ENCODE assay signal across 26 cellular contexts in the genomic region with DNA sequence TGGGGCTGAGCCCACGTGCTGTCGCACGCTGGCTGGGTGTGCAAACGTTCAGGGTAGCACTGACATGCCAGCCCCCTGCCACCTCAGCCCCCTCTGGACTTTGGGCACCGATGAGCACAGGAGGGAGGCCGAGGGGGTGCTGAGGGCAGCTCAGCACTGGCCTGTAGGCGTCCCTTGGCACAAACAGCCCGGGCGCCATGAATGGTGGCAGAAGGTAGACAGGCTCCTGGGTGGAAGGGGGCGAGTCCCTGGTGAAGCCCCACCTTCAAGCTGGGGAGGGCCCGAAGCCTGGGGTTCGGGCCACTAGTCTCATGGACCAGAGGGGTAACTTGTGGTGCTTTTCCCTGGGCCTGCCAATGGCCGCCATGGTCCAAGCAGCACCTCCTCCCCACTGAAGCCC.
"Had no signal": no experiment of that assay in that cellular context is flagged by ENCODE, and none has a peak within 500 bp of the region (broad histone marks: within the 10 kb centered on the region; RNA-seq: fewer than 3 reads in every experiment).

No MANE protein-coding gene starts in this region.

- DNase-seq: islet precursor cell; left ventricle myocardium inferior; mesendoderm; naive B cell; natural killer cell; nephron progenitor cell; retina; stimulated activated CD4-positive, alpha-beta T cell treated with anti-CD3 and anti-CD28 coated beads, Interleukin-12 subunit alpha, Interleukin-12 subunit beta, amount 100 ng/mL, for 4 hours; stimulated activated CD4-positive, alpha-beta T cell treated with anti-CD3 and anti-CD28 coated beads, Interleukin-15, amount 100 ng/mL, for 24 hours; stimulated activated CD4-positive, alpha-beta T cell treated with anti-CD3 and anti-CD28 coated beads, Interleukin-2, amount 100 ng/mL, for 24 hours; stimulated activated CD4-positive, alpha-beta T cell treated with anti-CD3 and anti-CD28 coated beads, Interleukin-4, amount 100 ng/mL, for 1 hour; stimulated activated naive B cell treated with anti-CD40 and anti-IgM and Interleukin-4, amounts not matched to agents 10 μg/mL and 1 μg/mL and 100 μg/mL, for 72 hours; stimulated activated naive CD8-positive, alpha-beta T cell treated with anti-CD3 and anti-CD28 coated beads, Interleukin-15, Interleukin-2, amounts not matched to agents 100 U/mL and 50 U/mL, for 24 hours; stomach; testis; thyroid gland; transverse colon had no signal

- H3K4me1 ChIP-seq: left ventricle myocardium inferior, pancreas, prostate gland, stomach, testis, thyroid gland, transverse colon, upper lobe of left lung, vagina had no signal

- H3K27ac ChIP-seq: left ventricle myocardium inferior, neural progenitor cell, pancreas, prostate gland, skin epidermis, stomach, testis, thyroid gland, transverse colon, upper lobe of left lung, vagina had no signal

- H3K27ac Mint-ChIP-seq: mesothelial cell of epicardium; natural killer cell; nephron progenitor cell; neural progenitor cell; stimulated activated naive B cell treated with anti-CD40 and anti-IgM and Interleukin-4, amounts not matched to agents 10 μg/mL and 1 μg/mL and 100 μg/mL, for 72 hours had no signal

- H3K9ac ChIP-seq: neural progenitor cell had no signal

- H2AFZ ChIP-seq: neural progenitor cell had no signal

- H3K9me3 Mint-ChIP-seq: nephron progenitor cell; neural progenitor cell; stimulated activated naive B cell treated with anti-CD40 and anti-IgM and Interleukin-4, amounts not matched to agents 10 μg/mL and 1 μg/mL and 100 μg/mL, for 72 hours had no signal

- ATAC-seq: natural killer cell; pancreas; sciatic nerve; stimulated activated naive B cell treated with anti-CD40 and anti-IgM and Interleukin-4, amounts not matched to agents 10 μg/mL and 1 μg/mL and 100 μg/mL, for 72 hours; stimulated activated naive CD8-positive, alpha-beta T cell treated with anti-CD3 and anti-CD28 coated beads, Interleukin-15, Interleukin-2, amounts not matched to agents 100 U/mL and 50 U/mL, for 24 hours had no signal

- H3K36me3 Mint-ChIP-seq: natural killer cell had no signal

- H3K4me2 ChIP-seq: neural progenitor cell had no signal

- H3K4me3 ChIP-seq: left ventricle myocardium inferior, lung, neural progenitor cell, pancreas, prostate gland, skin epidermis, stomach, thyroid gland, transverse colon, upper lobe of left lung, vagina had no signal

- H3K36me3 ChIP-seq: neural progenitor cell, pancreas, prostate gland, thyroid gland had no signal

- H3K9me3 ChIP-seq: left ventricle myocardium inferior, pancreas, prostate gland, stomach, testis, thyroid gland, transverse colon, upper lobe of left lung, vagina had no signal

- H3K4me3 Mint-ChIP-seq: mesothelial cell of epicardium; naive B cell; natural killer cell; nephron progenitor cell; neural progenitor cell; stimulated activated naive B cell treated with anti-CD40 and anti-IgM and Interleukin-4, amounts not matched to agents 10 μg/mL and 1 μg/mL and 100 μg/mL, for 72 hours had no signal

- H3K27me3 Mint-ChIP-seq: naive B cell; stimulated activated naive B cell treated with anti-CD40 and anti-IgM and Interleukin-4, amounts not matched to agents 10 μg/mL and 1 μg/mL and 100 μg/mL, for 72 hours had no signal

- H3K27me3 ChIP-seq: neural progenitor cell, pancreas, stomach, testis, thyroid gland, transverse colon, upper lobe of left lung, vagina had no signal
